ENCODE assay signal across 25 cellular contexts in genomic region chr13:27266937-27267336, GRCh38. TPM values are rescaled to one million over a fixed set of nuclear protein-coding genes. Genes with fewer than 3 reads are reported as not detected.
DNase-seq lines count a peak whose midpoint lies in the region; ATAC-seq and TF ChIP-seq lines count a peak whose summit lies in the region.
"Had no signal": no experiment of that assay in that cellular context is flagged by ENCODE, and none has a peak within 500 bp of the region (broad histone marks: within the 10 kb centered on the region; RNA-seq: fewer than 3 reads in every experiment).

No MANE protein-coding gene starts in this region.

- peaks cover 16% of the 10 kb centered on the region for H3K36me3 Mint-ChIP-seq in activated T-helper 17 cell treated with anti-CD3 and anti-CD28 coated beads, Interleukin-2, amount 50 U/mL, for 72 hours (ENCODE audit: low read depth)
- H3K36me3 Mint-ChIP-seq: WTC11 had no signal

- ATAC-seq in left ventricle myocardium superior (no peak), gastroesophageal sphincter (no peak), GM18861 (IDR thresholded peaks at IDR 0.05; ENCODE audit: unreplicated experiment) (no peak), HG03439 (IDR thresholded peaks at IDR 0.05; ENCODE audit: unreplicated experiment) (no peak)
- ATAC-seq in activated T-helper 17 cell treated with anti-CD3 and anti-CD28 coated beads, Interleukin-2, amount 50 U/mL, for 72 hours (replicated peaks): no peak
- ATAC-seq: A549, WTC11 had no signal

- intact Hi-C loops in left ventricle myocardium inferior (cut with micrococcal nuclease): no loop called here
- intact Hi-C loops in left ventricle myocardium superior (cut with micrococcal nuclease): no loop called here

- peaks cover 15% of the 10 kb centered on the region for H3K4me1 Mint-ChIP-seq in activated T-helper 17 cell treated with anti-CD3 and anti-CD28 coated beads, Interleukin-2, amount 50 U/mL, for 72 hours

- H3K4me3 ChIP-seq in left ventricle myocardium inferior: no peak overlapping the region
- no peak overlapping the region for H3K4me3 ChIP-seq in gastroesophageal sphincter
- no peak overlapping the region for H3K4me3 ChIP-seq in stomach smooth muscle (ENCODE audit: low read length in 2 of 2)
- H3K4me3 ChIP-seq: A549, ascending aorta, lung, prostate gland, vagina had no signal

- no peaks in the 10 kb centered on the region for H3K9me3 ChIP-seq in left ventricle myocardium inferior (replicated peaks)
- no peaks in the 10 kb centered on the region for H3K9me3 ChIP-seq in gastroesophageal sphincter
- no peaks in the 10 kb centered on the region for H3K9me3 ChIP-seq in stomach smooth muscle (ENCODE audit: control insufficient read depth in 2 of 2, low read length in 2 of 2)
- H3K9me3 ChIP-seq: A549, ascending aorta, BE2C, prostate gland, vagina had no signal

- H3K36me3 ChIP-seq in left ventricle myocardium inferior (peaks cover 4% of the 10 kb centered on the region), gastroesophageal sphincter (peaks cover 0 to 9% of the 10 kb centered on the region in 2 donors), stomach smooth muscle (ENCODE audit: control insufficient read depth in 2 of 2, insufficient read depth in 2 of 2, low read length in 2 of 2) (peaks cover under 1 to 2% of the 10 kb centered on the region in 2 donors)
- H3K36me3 ChIP-seq: prostate gland, vagina had no signal

- H3K4me1 ChIP-seq in left ventricle myocardium inferior (peaks cover 64% of the 10 kb centered on the region), gastroesophageal sphincter (peaks cover 4 to 71% (median 27%) of the 10 kb centered on the region in 3 donors), stomach smooth muscle (ENCODE audit: control insufficient read depth, insufficient read depth, low read length) (peaks cover 53% of the 10 kb centered on the region)
- H3K4me1 ChIP-seq: prostate gland had no signal

- TF ChIP-seq EP300 in gastroesophageal sphincter (IDR thresholded peaks at IDR 0.05): no peak

- H3K27me3 Mint-ChIP-seq in activated T-helper 17 cell treated with anti-CD3 and anti-CD28 coated beads, Interleukin-2, amount 50 U/mL, for 72 hours: no peaks in the 10 kb centered on the region
- H3K27me3 Mint-ChIP-seq: activated naive CD4-positive, alpha-beta T cell treated with anti-CD3 and anti-CD28 coated beads, Interleukin-2, amount 50 U/mL, for 24 hours had no signal

- H3K27me3 ChIP-seq in left ventricle myocardium inferior (ENCODE audit: low read depth): no peaks in the 10 kb centered on the region
- H3K27me3 ChIP-seq in gastroesophageal sphincter: no peaks in the 10 kb centered on the region
- H3K27me3 ChIP-seq in stomach smooth muscle (ENCODE audit: control insufficient read depth in 1 of 2, insufficient read depth in 2 of 2, low read length in 2 of 2): no peaks in the 10 kb centered on the region
- H3K27me3 ChIP-seq: ascending aorta, BE2C, vagina had no signal

- 31 to 43% methylated on average over 2 of the region's 2 CpGs for WGBS in gastroesophageal sphincter (ENCODE audit: low coverage in 1 of 2), 2 donors

- DNase-seq in left ventricle myocardium inferior: no peak
- DNase-seq in left ventricle myocardium superior: no peak
- DNase-seq in NCI-H1105 (lab: John Stamatoyannopoulos, UW): no peak
- DNase-seq: activated CD4-positive, alpha-beta T cell treated with anti-CD3 and anti-CD28 coated beads, Interleukin-2, amount 50 U/mL, for 1 hour; BE2C; central memory CD4-positive, alpha-beta T cell; COR-L47; DMS79; NCI-H1092 treated with DMSO at 0.1 percent for 48 hours; NCI-H2029 treated with DMSO at 0.1 percent for 48 hours; NCI-H774; T1000 had no signal

- H3K9me3 Mint-ChIP-seq in activated T-helper 17 cell treated with anti-CD3 and anti-CD28 coated beads, Interleukin-2, amount 50 U/mL, for 72 hours: no peaks in the 10 kb centered on the region
- H3K9me3 Mint-ChIP-seq: activated naive CD4-positive, alpha-beta T cell treated with anti-CD3 and anti-CD28 coated beads, Interleukin-2, amount 50 U/mL, for 24 hours; WTC11 had no signal

- TF ChIP-seq CTCF in left ventricle myocardium inferior (IDR thresholded peaks at IDR 0.05; ENCODE audit: borderline replicate concordance): no peak
- TF ChIP-seq CTCF in gastroesophageal sphincter (IDR thresholded peaks at IDR 0.05): no peak

- no peak for TF ChIP-seq POLR2A in gastroesophageal sphincter (IDR thresholded peaks at IDR 0.05)

- H3K27ac ChIP-seq in left ventricle myocardium inferior (replicated peaks): peak overlapping the region; percentile 71
- peak overlapping the region; percentile 41 to 81 (median 72) for H3K27ac ChIP-seq in gastroesophageal sphincter
- H3K27ac ChIP-seq in stomach smooth muscle (ENCODE audit: low read length): peak overlapping the region; percentile 76
- H3K27ac ChIP-seq: A549, ascending aorta, KMS-11, prostate gland, vagina had no signal

- peak overlapping the region; percentile 33 for H3K27ac Mint-ChIP-seq in activated T-helper 17 cell treated with anti-CD3 and anti-CD28 coated beads, Interleukin-2, amount 50 U/mL, for 72 hours
- H3K27ac Mint-ChIP-seq: activated naive CD4-positive, alpha-beta T cell treated with anti-CD3 and anti-CD28 coated beads, Interleukin-2, amount 50 U/mL, for 24 hours; WTC11 had no signal

- no peak overlapping the region for H3K9ac ChIP-seq in stomach smooth muscle (ENCODE audit: low read length in 2 of 2)
- H3K9ac ChIP-seq: KMS-11 had no signal

- no peak overlapping the region for H3K4me3 Mint-ChIP-seq in activated T-helper 17 cell treated with anti-CD3 and anti-CD28 coated beads, Interleukin-2, amount 50 U/mL, for 72 hours
- H3K4me3 Mint-ChIP-seq: activated naive CD4-positive, alpha-beta T cell treated with anti-CD3 and anti-CD28 coated beads, Interleukin-2, amount 50 U/mL, for 24 hours; WTC11 had no signal

RNA-seq across cellular contexts. Expression of gene RASL11A, which starts 3.7 kb away (rescaled TPM):
- total RNA-seq in left ventricle myocardium inferior (5.3 TPM), left ventricle myocardium superior (7.9 TPM), gastroesophageal sphincter (10 to 100 TPM; 12.8 to 53.6 (median 35.4) TPM)
- 1 to 10 TPM; 3.5 to 5.5 TPM for total RNA-seq in activated T-helper 17 cell treated with anti-CD3 and anti-CD28 coated beads, Interleukin-2, amount 50 U/mL, for 72 hours

RNA-seq across cellular contexts. Expression of gene RPL21, which starts 15.6 kb away (rescaled TPM):
- total RNA-seq in left ventricle myocardium inferior (674 TPM), left ventricle myocardium superior (663 TPM), gastroesophageal sphincter (1,000 to 10,000 TPM in 3 of 4 donors, 100 to 1,000 TPM in 1; 336 to 1,611 (median 1,228) TPM)
- 1,000 to 10,000 TPM; 1,350 to 1,709 TPM for total RNA-seq in activated T-helper 17 cell treated with anti-CD3 and anti-CD28 coated beads, Interleukin-2, amount 50 U/mL, for 72 hours
